Comparison of ENCODE assay signal across 4 cellular contexts in the genomic region with DNA sequence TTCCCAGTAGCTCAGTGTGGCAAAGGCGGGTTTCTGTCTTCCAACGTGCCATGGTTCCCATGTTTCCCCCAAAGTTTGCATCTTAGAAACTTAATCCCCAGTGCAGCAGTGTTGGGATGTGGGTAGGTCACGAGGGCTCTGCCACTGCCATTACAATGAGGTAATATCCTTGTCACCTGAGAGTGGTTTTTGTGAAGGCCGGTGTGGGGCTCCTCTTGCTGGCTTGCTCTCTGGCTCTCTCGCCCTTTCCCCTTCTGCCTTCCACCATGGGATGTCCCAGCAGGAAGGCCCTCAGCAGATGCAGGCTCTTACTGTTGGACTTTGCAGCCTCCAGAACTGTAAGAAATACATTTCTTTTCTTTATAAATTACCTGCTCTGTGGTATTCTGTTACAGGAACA.
DNase-seq lines count a peak whose midpoint lies in the region; ATAC-seq and TF ChIP-seq lines count a peak whose summit lies in the region.
"Not testable (repeated sequence)": the region's sequence is repeated elsewhere in the genome, so short reads cannot be mapped to it uniquely, and the experiment has no call there.

No MANE protein-coding gene starts in this region.

- H3K9me3 Mint-ChIP-seq in natural killer cell = not testable (repeated sequence)

- not testable (repeated sequence) for H3K27me3 Mint-ChIP-seq in natural killer cell (ENCODE audit: low read depth in 2 of 2)

- H3K4me3 Mint-ChIP-seq in natural killer cell = not testable (repeated sequence)

- not testable (repeated sequence) for ATAC-seq in natural killer cell

- H4K20me1 ChIP-seq in BLaER1 treated with 17β-estradiol and CSF1 and Interleukin-3, amounts not matched to agents 10 nM and 100 nM = not testable (repeated sequence)

- H3K4me1 ChIP-seq in BLaER1 treated with 17β-estradiol and CSF1 and Interleukin-3, amounts not matched to agents 10 nM and 100 nM = peaks cover 8 to 18% (median 11%) of the 10 kb centered on the region in 10 experiments; a peak in 17 of 20 replicates

- H3K4me2 ChIP-seq in BLaER1 treated with 17β-estradiol and CSF1 and Interleukin-3, amounts not matched to agents 10 nM and 100 nM = peak overlapping the region in 9 of 11 experiments; percentile 21 to 49 (median 37); a peak in 15 of 22 replicates

- H3K4me3 ChIP-seq in BLaER1 treated with 17β-estradiol and CSF1 and Interleukin-3, amounts not matched to agents 10 nM and 100 nM = not testable (repeated sequence)

- not testable (repeated sequence) for H3K9me3 ChIP-seq in BLaER1 treated with 17β-estradiol and CSF1 and Interleukin-3, amounts not matched to agents 10 nM and 100 nM (replicated peaks in 1 of 11)

- H3K9ac ChIP-seq in BLaER1 treated with 17β-estradiol and CSF1 and Interleukin-3, amounts not matched to agents 10 nM and 100 nM = not testable (repeated sequence)

- not testable (repeated sequence) for H3K36me3 ChIP-seq in BLaER1 treated with 17β-estradiol and CSF1 and Interleukin-3, amounts not matched to agents 10 nM and 100 nM

- H3K36me3 Mint-ChIP-seq in natural killer cell = not testable (repeated sequence)

- H3K4me1 Mint-ChIP-seq in natural killer cell = not testable (repeated sequence)

- not testable (repeated sequence) for H3K27ac Mint-ChIP-seq in natural killer cell

- H3K27ac ChIP-seq in BLaER1 treated with 17β-estradiol and CSF1 and Interleukin-3, amounts not matched to agents 10 nM and 100 nM = not testable (repeated sequence)

- peaks cover 0 to 20% (median 0%) of the 10 kb centered on the region in 11 experiments; a peak in 2 of 22 replicates for H3K27me3 ChIP-seq in BLaER1 treated with 17β-estradiol and CSF1 and Interleukin-3, amounts not matched to agents 10 nM and 100 nM

- DNase-seq in activated CD8-positive, alpha-beta memory T cell treated with anti-CD3 and anti-CD28 coated beads for 24 hours = peak; percentile 55
- DNase-seq in activated CD8-positive, alpha-beta memory T cell treated with anti-CD3 and anti-CD28 coated beads, Interleukin-2, amount 50 U/mL, for 48 hours = peak; percentile 48
- peak; percentile 15 for DNase-seq in natural killer cell

- intact Hi-C loops in natural killer cell (cut with micrococcal nuclease) = loop anchor here (2.0 kb wide), 1 partner anchor 13 kb away; no protein-coding TSS in a partner anchor

- not testable (repeated sequence) for TF ChIP-seq CTCF in natural killer cell (IDR thresholded peaks at IDR 0.05)
